ENCODE assay signal across 22 cellular contexts in the genomic region with DNA sequence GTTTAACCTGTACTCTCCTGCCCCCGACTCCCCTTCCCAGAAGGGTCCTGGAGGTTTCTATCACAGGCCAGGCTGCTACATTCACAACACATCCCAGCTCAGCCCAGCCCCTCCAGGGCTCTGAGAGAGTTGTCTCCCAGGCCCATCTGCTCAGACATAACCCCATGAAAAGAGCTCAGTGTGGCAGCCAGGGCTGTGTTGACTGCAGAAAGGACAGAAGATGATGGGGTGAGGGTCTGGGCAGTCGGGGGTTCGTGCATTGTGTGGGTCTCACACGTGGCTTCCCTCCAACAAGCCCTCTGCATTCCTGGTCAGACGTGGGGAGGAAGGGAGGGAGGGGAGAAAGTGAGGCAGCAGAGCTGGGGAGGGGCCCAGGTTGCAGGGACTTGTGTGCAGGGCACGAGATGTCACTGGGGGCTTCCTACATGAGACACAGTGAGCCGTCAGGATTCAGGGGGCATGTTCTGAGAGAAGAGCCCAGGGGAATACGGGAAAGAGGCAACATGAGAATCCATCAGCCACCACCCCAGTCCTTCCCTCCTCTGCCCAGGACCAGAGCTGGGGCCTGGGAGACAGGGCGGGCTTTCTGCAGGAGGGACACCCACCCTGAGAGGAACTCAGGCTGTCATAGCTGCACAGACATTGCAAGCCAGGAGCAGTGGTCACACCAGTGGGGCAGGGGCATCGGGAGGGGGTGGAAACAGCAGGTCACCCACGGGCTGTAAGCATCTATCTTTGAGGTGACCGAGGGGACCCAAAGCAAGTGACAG.
DNase-seq lines count a peak whose midpoint lies in the region; FAIRE-seq and TF ChIP-seq lines count a peak whose summit lies in the region.
"Had no signal": no experiment of that assay in that cellular context is flagged by ENCODE, and none has a peak within 500 bp of the region (broad histone marks: within the 10 kb centered on the region; RNA-seq: fewer than 3 reads in every experiment).

No MANE protein-coding gene starts in this region.

- H2AK5ac ChIP-seq in H1 (ENCODE audit: low read depth, low read length) (no peak overlapping the region), trophoblast cell (ENCODE audit: low read length) (no peak overlapping the region)

- H4K20me1 ChIP-seq in BLaER1 (no peaks in the 10 kb centered on the region), H1 (replicated peaks in 1 of 2; ENCODE audit: control insufficient read depth in 1 of 2, insufficient read depth in 2 of 2, low read length in 2 of 2) (no peaks in the 10 kb centered on the region)

- H2AFZ ChIP-seq in H1 (ENCODE audit: low read length) (no peak overlapping the region), trophoblast cell (ENCODE audit: insufficient read depth, low read length, poor library complexity) (no peak overlapping the region)
- H2AFZ ChIP-seq: GM23338, PC-9 had no signal

- H3K4me1 ChIP-seq in BLaER1 (peaks cover 71% of the 10 kb centered on the region), H1 (replicated peaks in 1 of 4; ENCODE audit: control insufficient read depth in 3 of 4, insufficient read depth in 4 of 4, low read length in 3 of 4) (peaks cover 0 to 6% (median 1%) of the 10 kb centered on the region in 4 experiments; a peak in 3 of 7 replicates), trophoblast cell (ENCODE audit: control insufficient read depth in 1 of 2, insufficient read depth in 2 of 2, low read length in 2 of 2) (peaks cover 23% of the 10 kb centered on the region in 2 experiments), testis (no peaks in the 10 kb centered on the region)

- no peak overlapping the region for H2BK20ac ChIP-seq in H1 (ENCODE audit: low read length)

- H3K36me3 ChIP-seq in BLaER1 (no peaks in the 10 kb centered on the region), H1 (ENCODE audit: control insufficient read depth in 2 of 4, insufficient read depth in 4 of 4, low read length in 3 of 4) (no peaks in the 10 kb centered on the region; a peak in 1 of 8 replicates), trophoblast cell (ENCODE audit: control insufficient read depth in 1 of 2, insufficient read depth in 2 of 2, low read length in 2 of 2) (no peaks in the 10 kb centered on the region), testis (ENCODE audit: low read depth, missing control alignments) (no peaks in the 10 kb centered on the region)

- H3K14ac ChIP-seq in H1 (ENCODE audit: insufficient read length) (no peak overlapping the region), trophoblast cell (ENCODE audit: low read length) (peak overlapping the region; percentile 33)

- H4K91ac ChIP-seq in H1 (replicated peaks; ENCODE audit: insufficient read length, low read length) (peak overlapping the region; percentile 7), trophoblast cell (ENCODE audit: low read depth, low read length) (peak overlapping the region; percentile 40)

- no peak overlapping the region for H3K56ac ChIP-seq in H1 (replicated peaks; ENCODE audit: insufficient read length, low read depth, low read length)

- H3K4me3 Mint-ChIP-seq in activated CD4-positive, alpha-beta T cell treated with anti-CD3 and anti-CD28 coated beads, Interleukin-2, amount 10 ng/mL, durations not matched to agents 24 days and 14 days: no peak overlapping the region
- H3K4me3 Mint-ChIP-seq: B cell; CD4-positive, alpha-beta T cell; GM23338; IgD-negative memory B cell had no signal

- H3K23ac ChIP-seq in H1 (ENCODE audit: insufficient read length) (no peak overlapping the region), trophoblast cell (ENCODE audit: low read length) (no peak overlapping the region)

- no peak for FAIRE-seq in H1 (lab: Jason Lieb, UNC)
- FAIRE-seq: A204.1, GM12878 had no signal

- H2BK120ac ChIP-seq in H1 (replicated peaks; ENCODE audit: low read depth, low read length) (no peak overlapping the region), trophoblast cell (ENCODE audit: insufficient read depth, low read length, poor library complexity) (peak overlapping the region; percentile 18)

- no peaks in the 10 kb centered on the region for H3K4me1 Mint-ChIP-seq in activated CD4-positive, alpha-beta T cell treated with anti-CD3 and anti-CD28 coated beads, Interleukin-2, amount 10 ng/mL, durations not matched to agents 24 days and 14 days

- no peaks in the 10 kb centered on the region for H3K9me3 Mint-ChIP-seq in activated CD4-positive, alpha-beta T cell treated with anti-CD3 and anti-CD28 coated beads, Interleukin-2, amount 10 ng/mL, durations not matched to agents 24 days and 14 days
- H3K9me3 Mint-ChIP-seq: CD4-positive, alpha-beta T cell; GM23338 had no signal

- H3K18ac ChIP-seq in H1 (ENCODE audit: extremely low read depth, low read length): no peak overlapping the region
- no peak overlapping the region for H3K18ac ChIP-seq in trophoblast cell (ENCODE audit: low read length)

- CTCF ChIA-PET in H1 (lab: Charles Lee; ENCODE audit: partially characterized antibody): interaction anchor here (1.0 to 1.3 kb wide), 2 partner anchors 17 to 165 kb away, joined by 3 to 4 read pairs; no protein-coding TSS in a partner anchor
- CTCF ChIA-PET in HEK293T (lab: Yijun Ruan, JAX): no interaction called here

- WGBS in H1 (ENCODE audit: extremely low coverage in 1 of 2, insufficient coverage in 1 of 2, insufficient read length in 1 of 2, insufficient replicate concordance in 2 of 2, low coverage in 1 of 2, low lambda C conversion rate in 2 of 2, missing lambda C conversion rate in 1 of 2), 2 experiments: 88% methylated on average over 7 of the region's 12 CpGs; no CpG with 5 or more reads in 1 of the 2 experiments
- WGBS in trophoblast cell (ENCODE audit: extremely low coverage, insufficient coverage, insufficient read length): no CpG with 5 or more reads among the region's 12 CpGs
- 80 to 89% methylated on average over 12 of the region's 12 CpGs for WGBS in testis, 2 donors

- H3K9ac ChIP-seq in BLaER1 (no peak overlapping the region), H1 (replicated peaks in 1 of 4; ENCODE audit: extremely low read depth in 1 of 4, low read depth in 3 of 4, low read length in 3 of 4) (no peak overlapping the region), trophoblast cell (ENCODE audit: low read length) (no peak overlapping the region)

- H4K5ac ChIP-seq in H1 (ENCODE audit: insufficient read length, low read depth, low read length): no peak overlapping the region

- no peaks in the 10 kb centered on the region for H3K36me3 Mint-ChIP-seq in activated CD4-positive, alpha-beta T cell treated with anti-CD3 and anti-CD28 coated beads, Interleukin-2, amount 10 ng/mL, durations not matched to agents 24 days and 14 days (ENCODE audit: low read depth)
- H3K36me3 Mint-ChIP-seq: IgD-negative memory B cell had no signal

- no peaks in the 10 kb centered on the region for H3K79me1 ChIP-seq in H1 (ENCODE audit: low read depth, low read length)
- H3K79me1 ChIP-seq in trophoblast cell (ENCODE audit: low read length): peaks cover 3% of the 10 kb centered on the region

- H3K4ac ChIP-seq in H1 (replicated peaks; ENCODE audit: insufficient read length, low read depth, low read length): no peak overlapping the region
- H3K4ac ChIP-seq in trophoblast cell (ENCODE audit: low read depth, low read length): no peak overlapping the region

- TF ChIP-seq EP300 in H1 (IDR thresholded peaks at IDR 0.05; ENCODE audit: borderline replicate concordance in 1 of 2, low read depth in 2 of 2, low read length in 2 of 2): no peak

- DNase-seq in NCI-H1694 (lab: John Stamatoyannopoulos, UW) (peak; percentile 36), H1 (ENCODE audit: low read depth in 1 of 2, low spot score in 2 of 2) (no peak), trophoblast cell (no peak), testis (no peak), HEK293T (ENCODE audit: extremely low spot score) (no peak)
- DNase-seq in activated CD4-positive, alpha-beta T cell treated with anti-CD3 and anti-CD28 coated beads, Interleukin-2, amount 10 ng/mL, durations not matched to agents 24 days and 14 days: no peak
- DNase-seq: CD4-positive, alpha-beta T cell; COR-L47; DND-41; HCEC 1CT; NCI-H1105 treated with DMSO at 0.1 percent for 48 hours; NCI-H187; NCI-H69; PC-9; RPMI8226; T-helper 1 cell had no signal

- no peak overlapping the region for H4K12ac ChIP-seq in trophoblast cell (ENCODE audit: low read depth, low read length)

- no peak overlapping the region for H2BK15ac ChIP-seq in H1 (ENCODE audit: low read length)

- POLR2A ChIA-PET in H1 (lab: Charles Lee; ENCODE audit: partially characterized antibody) (no interaction called here), HEK293T (lab: Yijun Ruan, JAX) (no interaction called here)

- no peak for TF ChIP-seq RAD21 in H1 (IDR thresholded peaks at IDR 0.05 in 1 of 2, conservative IDR thresholded peaks at IDR 0.05 in 1 of 2; ENCODE audit: low read depth in 2 of 2, low read length in 2 of 2)

- intact Hi-C loops in testis (cut with DNase I; ENCODE audit: low total_unique reads): no loop called here
- intact Hi-C loops in activated CD4-positive, alpha-beta T cell treated with anti-CD3 and anti-CD28 coated beads, Interleukin-2, amount 10 ng/mL, durations not matched to agents 24 days and 14 days (cut with micrococcal nuclease): no loop called here

- H3K27me3 ChIP-seq in BLaER1 (no peaks in the 10 kb centered on the region), H1 (replicated peaks in 1 of 4; ENCODE audit: control insufficient read depth in 3 of 4, extremely low read depth in 1 of 4, insufficient read depth in 3 of 4, low read length in 3 of 4) (no peaks in the 10 kb centered on the region), trophoblast cell (ENCODE audit: insufficient read depth, low read length) (no peaks in the 10 kb centered on the region), testis (no peaks in the 10 kb centered on the region)

- H3K4me2 ChIP-seq in BLaER1 (peak overlapping the region; percentile 96), H1 (ENCODE audit: insufficient read depth in 1 of 2, low read depth in 2 of 2, low read length in 2 of 2) (no peak overlapping the region), trophoblast cell (ENCODE audit: low read length) (no peak overlapping the region)
- H3K4me2 ChIP-seq: GM23338, PC-9 had no signal

- H2BK12ac ChIP-seq in H1 (ENCODE audit: low read depth, low read length) (peak overlapping the region; percentile 23; the same call in 1 of the 2 replicates), trophoblast cell (ENCODE audit: low read length) (peak overlapping the region; percentile 10)

- H3K27ac ChIP-seq in BLaER1 (peak overlapping the region; percentile 19; the same call in 1 of the 2 replicates), H1 (ENCODE audit: low read depth, low read length) (no peak overlapping the region), trophoblast cell (ENCODE audit: low read depth, low read length) (no peak overlapping the region), testis (no peak overlapping the region)
- H3K27ac ChIP-seq: PC-9 had no signal

- H3K79me2 ChIP-seq in H1 (ENCODE audit: control insufficient read depth in 1 of 2, insufficient read depth in 2 of 2, low read length in 2 of 2) (no peaks in the 10 kb centered on the region), trophoblast cell (ENCODE audit: control insufficient read depth, insufficient read depth, low read length, poor library complexity) (no peaks in the 10 kb centered on the region)

- H4K8ac ChIP-seq in H1 (ENCODE audit: extremely low read depth, insufficient read depth, low read length) (no peak overlapping the region), trophoblast cell (ENCODE audit: low read depth, low read length) (no peak overlapping the region)

- H3K9me3 ChIP-seq in BLaER1: peaks cover 14% of the 10 kb centered on the region
- H3K9me3 ChIP-seq in H1 (ENCODE audit: insufficient read depth in 2 of 2, low read depth in 1 of 2, low read length in 1 of 2): peaks cover 0 to 2% of the 10 kb centered on the region in 2 experiments; a peak in 1 of 4 replicates
- peaks cover 11% of the 10 kb centered on the region for H3K9me3 ChIP-seq in trophoblast cell (ENCODE audit: insufficient read depth, low read depth, low read length)
- no peaks in the 10 kb centered on the region for H3K9me3 ChIP-seq in testis

- no peak overlapping the region for H3K27ac Mint-ChIP-seq in activated CD4-positive, alpha-beta T cell treated with anti-CD3 and anti-CD28 coated beads, Interleukin-2, amount 10 ng/mL, durations not matched to agents 24 days and 14 days
- H3K27ac Mint-ChIP-seq: B cell; CD4-positive, alpha-beta T cell; GM23338; IgD-negative memory B cell had no signal

- TF ChIP-seq CTCF in H1 (IDR thresholded peaks at IDR 0.05; ENCODE audit: control extremely low read depth in 1 of 3, insufficient read depth in 1 of 3, low read depth in 1 of 3, low read length in 3 of 3) (no peak), testis (IDR thresholded peaks at IDR 0.05) (no peak)

- peaks cover 6% of the 10 kb centered on the region; the same call in 1 of the 2 replicates for H3K23me2 ChIP-seq in H1 (ENCODE audit: low read depth, low read length)

- TF ChIP-seq POLR2A in H1 (IDR thresholded peaks at IDR 0.05; ENCODE audit: control extremely low read depth in 1 of 2, low read depth in 2 of 2, low read length in 2 of 2) (no peak), testis (IDR thresholded peaks at IDR 0.05) (no peak)

- no peaks in the 10 kb centered on the region for H3K27me3 Mint-ChIP-seq in activated CD4-positive, alpha-beta T cell treated with anti-CD3 and anti-CD28 coated beads, Interleukin-2, amount 10 ng/mL, durations not matched to agents 24 days and 14 days

- H2BK5ac ChIP-seq in H1 (ENCODE audit: low read depth, low read length) (no peak overlapping the region), trophoblast cell (ENCODE audit: low read depth, low read length, poor library complexity) (no peak overlapping the region)

- H3K4me3 ChIP-seq in BLaER1 (peak overlapping the region; percentile 24; the same call in 1 of the 2 replicates), H1 (ENCODE audit: extremely low read depth in 1 of 4, insufficient read depth in 2 of 4, low read depth in 3 of 4, low read length in 4 of 4) (no peak overlapping the region), trophoblast cell (ENCODE audit: low read depth, low read length) (no peak overlapping the region), testis (no peak overlapping the region)
- H3K4me3 ChIP-seq: GM12878, GM23338, PC-9 had no signal
